In genomic region chr3:51705276-51706020, GRCh38 we compare ENCODE assay signal across 28 cellular contexts. TPM values are rescaled to one million over a fixed set of nuclear protein-coding genes. Genes with fewer than 3 reads are reported as not detected.
DNase-seq lines count a peak whose midpoint lies in the region; ATAC-seq, FAIRE-seq and TF ChIP-seq lines count a peak whose summit lies in the region.
"Had no signal": no experiment of that assay in that cellular context is flagged by ENCODE, and none has a peak within 500 bp of the region (broad histone marks: within the 10 kb centered on the region; RNA-seq: fewer than 3 reads in every experiment).

No MANE protein-coding gene starts in this region.

- H3K36me3 ChIP-seq in HepG2 (replicated peaks in 1 of 2; ENCODE audit: control insufficient read depth in 1 of 2, insufficient read depth in 2 of 2, low read length in 2 of 2) (peaks cover 6 to 7% of the 10 kb centered on the region in 2 experiments; a peak in 3 of 5 replicates), upper lobe of right lung (peaks cover 21% of the 10 kb centered on the region)

- no peak overlapping the region for H2AFZ ChIP-seq in HepG2 (ENCODE audit: low read length)

- peak; percentile 27 for DNase-seq in Right ventricle myocardium superior
- no peak for DNase-seq in left ventricle myocardium superior
- no peak for DNase-seq in HepG2 (ENCODE audit: low spot score)
- DNase-seq in upper lobe of right lung = peak; percentile 46
- no peak for DNase-seq in cerebellar cortex (ENCODE audit: low spot score)
- DNase-seq in activated CD4-positive, alpha-beta memory T cell treated with anti-CD3 and anti-CD28 coated beads, Interleukin-2, amount 10 ng/mL, durations not matched to agents 7 days and 5 days = no peak
- DNase-seq: activated CD4-positive, alpha-beta T cell treated with anti-CD3 and anti-CD28 coated beads, Interleukin-2, amount 50 U/mL, for 4 hours; activated naive CD4-positive, alpha-beta T cell treated with anti-CD3 and anti-CD28 coated beads, Interleukin-2, amount 10 ng/mL, durations not matched to agents 7 days and 5 days; central memory CD4-positive, alpha-beta T cell; GOT3; NCI-H524 treated with DMSO at 0.1 percent for 48 hours; SHP77 treated with DMSO at 0.1 percent for 48 hours; stimulated activated CD4-positive, alpha-beta T cell treated with anti-CD3 and anti-CD28 coated beads, Interleukin-1b, Interleukin-23, amount 100 ng/mL, for 48 hours; stimulated activated CD8-positive, alpha-beta memory T cell treated with anti-CD3 and anti-CD28 coated beads, Interleukin-4, amount 100 ng/mL, for 48 hours; stomach; T1000; transverse colon had no signal

- FAIRE-seq in HepG2 (lab: Jason Lieb, UNC) = no peak
- FAIRE-seq: G401.6 had no signal

- no peaks in the 10 kb centered on the region for H3K9me3 Mint-ChIP-seq in activated CD4-positive, alpha-beta memory T cell treated with anti-CD3 and anti-CD28 coated beads, Interleukin-2, amount 10 ng/mL, durations not matched to agents 7 days and 5 days
- H3K9me3 Mint-ChIP-seq: activated naive CD4-positive, alpha-beta T cell treated with anti-CD3 and anti-CD28 coated beads, Interleukin-2, amount 10 ng/mL, durations not matched to agents 7 days and 5 days; WTC11 had no signal

- H3K27me3 Mint-ChIP-seq in activated CD4-positive, alpha-beta memory T cell treated with anti-CD3 and anti-CD28 coated beads, Interleukin-2, amount 10 ng/mL, durations not matched to agents 7 days and 5 days = no peaks in the 10 kb centered on the region

- H3K9ac ChIP-seq in HepG2 (ENCODE audit: insufficient read depth, low read depth, low read length) = no peak overlapping the region
- H3K9ac ChIP-seq: BLaER1 had no signal

- TF ChIP-seq POLR2A in HepG2 (IDR thresholded peaks at IDR 0.05; ENCODE audit: insufficient read depth in 1 of 2, low read depth in 2 of 2, low read length in 2 of 2) = no peak

- in situ Hi-C loops in HepG2 (cut with HindIII; ENCODE audit: extremely low pct_ligation_motif_present, low pct_unique_long_range_greater_than_20kb) = no loop called here

- POLR2A ChIA-PET in HepG2 (lab: Yijun Ruan, JAX) = interaction anchor here (0.5 kb wide), 1 partner anchor 1340 kb away, joined by 3 read pairs; no protein-coding TSS in a partner anchor
- POLR2A ChIA-PET in activated CD4-positive, alpha-beta memory T cell treated with anti-CD3 and anti-CD28 coated beads, Interleukin-2, amount 10 ng/mL, durations not matched to agents 7 days and 5 days (lab: Charles Lee) = interaction anchor here (2.0 kb wide), 1 partner anchor 36 kb away, joined by 6 read pairs; no protein-coding TSS in a partner anchor

- no peak for ATAC-seq in Right ventricle myocardium superior (ENCODE audit: poor library complexity)
- no peak for ATAC-seq in left ventricle myocardium superior
- ATAC-seq in HepG2 = no peak
- no peak for ATAC-seq in upper lobe of right lung
- no peak for ATAC-seq in SK-N-SH treated with all-trans-retinoic acid at 6 μM for 48 hours
- ATAC-seq: mucosa of descending colon, psoas muscle, WTC11 had no signal

- CTCF ChIA-PET in HepG2 (lab: Yijun Ruan, JAX; ENCODE audit: low intra/inter-chr PET ratio, low total read pairs) = no interaction called here
- CTCF ChIA-PET in activated CD4-positive, alpha-beta memory T cell treated with anti-CD3 and anti-CD28 coated beads, Interleukin-2, amount 10 ng/mL, durations not matched to agents 7 days and 5 days (lab: Charles Lee) = interaction anchor here (0.6 to 2.3 kb wide), 4 partner anchors 11 to 24 kb away, joined by 3 to 6 read pairs (median 4); no protein-coding TSS in a partner anchor

- no TSS peak for BruUV-seq in HepG2 (replicated peaks; lab: Mats Ljungman, UMichigan)

- no peak overlapping the region for H3K27ac Mint-ChIP-seq in activated CD4-positive, alpha-beta memory T cell treated with anti-CD3 and anti-CD28 coated beads, Interleukin-2, amount 10 ng/mL, durations not matched to agents 7 days and 5 days
- H3K27ac Mint-ChIP-seq: activated naive CD4-positive, alpha-beta T cell treated with anti-CD3 and anti-CD28 coated beads, Interleukin-2, amount 10 ng/mL, durations not matched to agents 7 days and 5 days; WTC11 had no signal

- intact Hi-C loops in Right ventricle myocardium superior (cut with DNase I) = no loop called here
- intact Hi-C loops in left ventricle myocardium superior (cut with micrococcal nuclease) = no loop called here
- intact Hi-C loops in HepG2 (cut with micrococcal nuclease; ENCODE audit: unreplicated experiment) = no loop called here
- intact Hi-C loops in upper lobe of right lung (cut with DNase I) = no loop called here

- peaks cover 11% of the 10 kb centered on the region; the same call in 1 of the 2 replicates for H4K20me1 ChIP-seq in HepG2 (ENCODE audit: insufficient read depth, low read length)

- H3K36me3 Mint-ChIP-seq in activated CD4-positive, alpha-beta memory T cell treated with anti-CD3 and anti-CD28 coated beads, Interleukin-2, amount 10 ng/mL, durations not matched to agents 7 days and 5 days (ENCODE audit: low read depth) = peaks cover 23% of the 10 kb centered on the region
- H3K36me3 Mint-ChIP-seq: WTC11 had no signal

- no peak overlapping the region for H3K4me2 ChIP-seq in HepG2 (ENCODE audit: low read depth, low read length)
- H3K4me2 ChIP-seq: BLaER1 had no signal

- TF ChIP-seq RAD21 in HepG2 (CRISPR knock-in tag; IDR thresholded peaks at IDR 0.05) = no peak

- H3K27me3 ChIP-seq in HepG2 (ENCODE audit: control insufficient read depth in 1 of 2, insufficient read depth in 2 of 2, low read length in 2 of 2) (peaks cover 0 to 13% of the 10 kb centered on the region in 2 experiments; a peak in 3 of 5 replicates), upper lobe of right lung (no peaks in the 10 kb centered on the region)
- H3K27me3 ChIP-seq: ascending aorta had no signal

- no peak overlapping the region for H3K4me3 Mint-ChIP-seq in activated CD4-positive, alpha-beta memory T cell treated with anti-CD3 and anti-CD28 coated beads, Interleukin-2, amount 10 ng/mL, durations not matched to agents 7 days and 5 days
- H3K4me3 Mint-ChIP-seq: activated naive CD4-positive, alpha-beta T cell treated with anti-CD3 and anti-CD28 coated beads, Interleukin-2, amount 10 ng/mL, durations not matched to agents 7 days and 5 days; WTC11 had no signal

- TF ChIP-seq EP300 in HepG2 (IDR thresholded peaks at IDR 0.05; ENCODE audit: low read depth in 2 of 2, low read length in 2 of 2) (no peak), HepG2 (CRISPR knock-in tag; IDR thresholded peaks at IDR 0.05; ENCODE audit: borderline replicate concordance) (no peak)

- H3K4me1 ChIP-seq in HepG2 (ENCODE audit: insufficient read depth, low read length) = peaks cover 7% of the 10 kb centered on the region; the same call in 1 of the 2 replicates
- no peaks in the 10 kb centered on the region for H3K4me1 ChIP-seq in upper lobe of right lung
- H3K4me1 ChIP-seq: ascending aorta, psoas muscle had no signal

- H3K79me2 ChIP-seq in HepG2 (ENCODE audit: insufficient read depth, low read length) = no peaks in the 10 kb centered on the region

- peaks cover 2% of the 10 kb centered on the region for H3K4me1 Mint-ChIP-seq in activated CD4-positive, alpha-beta memory T cell treated with anti-CD3 and anti-CD28 coated beads, Interleukin-2, amount 10 ng/mL, durations not matched to agents 7 days and 5 days
- H3K4me1 Mint-ChIP-seq: activated naive CD4-positive, alpha-beta T cell treated with anti-CD3 and anti-CD28 coated beads, Interleukin-2, amount 10 ng/mL, durations not matched to agents 7 days and 5 days had no signal

- 88% methylated on average over 3 of the region's 8 CpGs for WGBS in HepG2 (ENCODE audit: low lambda C conversion rate)

- H3K9me3 ChIP-seq in HepG2 (ENCODE audit: low read length) = no peaks in the 10 kb centered on the region
- H3K9me3 ChIP-seq in upper lobe of right lung = no peaks in the 10 kb centered on the region
- H3K9me3 ChIP-seq: ascending aorta, BLaER1, mucosa of descending colon, psoas muscle, stomach, transverse colon had no signal

- H3K27ac ChIP-seq in angular gyrus (ENCODE audit: low read depth, low read length) (peak overlapping the region; percentile 18), HepG2 (ENCODE audit: extremely low read length, insufficient read depth, low read length) (no peak overlapping the region), upper lobe of right lung (no peak overlapping the region)
- H3K27ac ChIP-seq: ascending aorta, BLaER1, psoas muscle, skin epidermis, stomach, transverse colon had no signal

- H3K4me3 ChIP-seq in HepG2 (replicated peaks in 1 of 3; ENCODE audit: insufficient read depth in 1 of 3, low read depth in 2 of 3, low read length in 3 of 3) (no peak overlapping the region), upper lobe of right lung (no peak overlapping the region)
- H3K4me3 ChIP-seq: ascending aorta, BLaER1, mucosa of descending colon, psoas muscle, skin epidermis, stomach, transverse colon had no signal

- no peak for TF ChIP-seq CTCF in HepG2 (CRISPR knock-in tag; IDR thresholded peaks at IDR 0.05)
- TF ChIP-seq CTCF in upper lobe of right lung (IDR thresholded peaks at IDR 0.05) = no peak

RNA-seq across cellular contexts. Expression of gene GRM2, which starts 1.4 kb away (rescaled TPM):
- total RNA-seq in Right ventricle myocardium superior (0.08 TPM), left ventricle myocardium superior (0.07 TPM), HepG2 (2016; rRNA removed; fragmentation: Illumina TruSeq; extraction: Trizol) (0.07 TPM in 1 of 2 replicates, not detected in the other), upper lobe of right lung (0.49 TPM)
- not detected in 2 replicates for total RNA-seq in HepG2 (2016; cell fraction: cytosol; rRNA removed; fragmentation: Illumina TruSeq; extraction: Trizol; ENCODE audit: low read depth)
- 0.06 TPM in 1 of 2 replicates, not detected in the other for total RNA-seq in HepG2 (2016; cell fraction: insoluble cytoplasmic fraction; rRNA removed; fragmentation: Illumina TruSeq; extraction: Trizol)
- total RNA-seq in HepG2 (2016; cell fraction: membrane; rRNA removed; fragmentation: Illumina TruSeq; extraction: Trizol) = 0.03 TPM in 1 of 2 replicates, not detected in the other
- total RNA-seq in HepG2 (2016; cell fraction: nucleus; rRNA removed; fragmentation: Illumina TruSeq; extraction: Trizol) = 0.06 TPM in 1 of 2 replicates, not detected in the other
- 0.04 and 0.05 TPM in 2 replicates for polyA plus RNA-seq in HepG2 (2011; rRNA removed)
- 0.04 TPM in 1 of 2 replicates, not detected in the other for polyA plus RNA-seq in HepG2 (2011; cell fraction: cytosol; rRNA removed)
- polyA plus RNA-seq in HepG2 (2011; cell fraction: nucleus; rRNA removed) = 0.14 and 0.24 TPM in 2 replicates
- polyA plus RNA-seq in HepG2 (2012) = 0.09 and 0.16 TPM in 2 replicates
- not detected in 2 replicates for polyA plus RNA-seq in HepG2 (2016; cell fraction: cytosol; fragmentation: Illumina TruSeq; extraction: Trizol; ENCODE audit: low read depth)
- not detected in 2 replicates for polyA plus RNA-seq in HepG2 (2016; cell fraction: insoluble cytoplasmic fraction; fragmentation: Illumina TruSeq; extraction: Trizol; ENCODE audit: low read depth)
- polyA plus RNA-seq in HepG2 (2016; cell fraction: membrane; fragmentation: Illumina TruSeq; extraction: Trizol; ENCODE audit: low read depth) = not detected in 2 replicates
- polyA plus RNA-seq in HepG2 (2016; cell fraction: nucleus; fragmentation: Illumina TruSeq; extraction: Trizol; ENCODE audit: insufficient read depth, low read depth) = 0.12 TPM in 1 of 2 replicates, not detected in the other
- polyA minus RNA-seq in HepG2 (2011; rRNA and poly(A)+ RNA removed; ENCODE audit: low replicate concordance) = 0.19 and 0.22 TPM in 2 replicates
- not detected in 2 replicates for polyA minus RNA-seq in HepG2 (2011; cell fraction: cytosol; rRNA and poly(A)+ RNA removed)
- 0.50 and 0.52 TPM in 2 replicates for polyA minus RNA-seq in HepG2 (2011; cell fraction: nucleus; rRNA and poly(A)+ RNA removed)
- total RNA-seq in activated CD4-positive, alpha-beta memory T cell treated with anti-CD3 and anti-CD28 coated beads, Interleukin-2, amount 10 ng/mL, durations not matched to agents 7 days and 5 days = 1 to 10 TPM; 1.7 to 2.4 TPM
- total RNA-seq: ascending aorta, kidney epithelial cell, LHCN-M2 had no signal

RNA-seq across cellular contexts. Expression of gene TEX264, which starts 34.4 kb away (rescaled TPM):
- total RNA-seq in Right ventricle myocardium superior (34.7 TPM), left ventricle myocardium superior (36.2 TPM), HepG2 (2016; rRNA removed; fragmentation: Illumina TruSeq; extraction: Trizol) (18.8 and 35.2 TPM in 2 replicates), upper lobe of right lung (51.0 TPM)
- total RNA-seq in HepG2 (2016; cell fraction: cytosol; rRNA removed; fragmentation: Illumina TruSeq; extraction: Trizol; ENCODE audit: low read depth) = 17.1 and 21.8 TPM in 2 replicates
- total RNA-seq in HepG2 (2016; cell fraction: insoluble cytoplasmic fraction; rRNA removed; fragmentation: Illumina TruSeq; extraction: Trizol) = 21.1 and 37.8 TPM in 2 replicates
- total RNA-seq in HepG2 (2016; cell fraction: membrane; rRNA removed; fragmentation: Illumina TruSeq; extraction: Trizol) = 21.4 and 24.5 TPM in 2 replicates
- 32.3 and 33.9 TPM in 2 replicates for total RNA-seq in HepG2 (2016; cell fraction: nucleus; rRNA removed; fragmentation: Illumina TruSeq; extraction: Trizol)
- 52.1 and 59.2 TPM in 2 replicates for polyA plus RNA-seq in HepG2 (2011; rRNA removed)
- 63.4 and 75.9 TPM in 2 replicates for polyA plus RNA-seq in HepG2 (2011; cell fraction: cytosol; rRNA removed)
- 42.5 and 44.4 TPM in 2 replicates for polyA plus RNA-seq in HepG2 (2011; cell fraction: nucleus; rRNA removed)
- 22.0 and 25.2 TPM in 2 replicates for polyA plus RNA-seq in HepG2 (2012)
- 20.4 and 25.7 TPM in 2 replicates for polyA plus RNA-seq in HepG2 (2016; cell fraction: cytosol; fragmentation: Illumina TruSeq; extraction: Trizol; ENCODE audit: low read depth)
- 23.5 and 26.8 TPM in 2 replicates for polyA plus RNA-seq in HepG2 (2016; cell fraction: insoluble cytoplasmic fraction; fragmentation: Illumina TruSeq; extraction: Trizol; ENCODE audit: low read depth)
- 21.8 and 22.3 TPM in 2 replicates for polyA plus RNA-seq in HepG2 (2016; cell fraction: membrane; fragmentation: Illumina TruSeq; extraction: Trizol; ENCODE audit: low read depth)
- 54.4 and 73.2 TPM in 2 replicates for polyA plus RNA-seq in HepG2 (2016; cell fraction: nucleus; fragmentation: Illumina TruSeq; extraction: Trizol; ENCODE audit: insufficient read depth, low read depth)
- polyA minus RNA-seq in HepG2 (2011; rRNA and poly(A)+ RNA removed; ENCODE audit: low replicate concordance) = 115 and 158 TPM in 2 replicates
- polyA minus RNA-seq in HepG2 (2011; cell fraction: cytosol; rRNA and poly(A)+ RNA removed) = 28.8 and 28.9 TPM in 2 replicates
- 9.1 and 11.6 TPM in 2 replicates for polyA minus RNA-seq in HepG2 (2011; cell fraction: nucleus; rRNA and poly(A)+ RNA removed)
- 100 to 1,000 TPM; 103 to 108 TPM for total RNA-seq in activated CD4-positive, alpha-beta memory T cell treated with anti-CD3 and anti-CD28 coated beads, Interleukin-2, amount 10 ng/mL, durations not matched to agents 7 days and 5 days

Comparison
In these comparisons a context has a peak if more than half of its experiments do, and no peak if none do; other contexts are left out.
1. DNase-seq: peak in Right ventricle myocardium superior (single experiment) and upper lobe of right lung (single experiment); none in left ventricle myocardium superior (single experiment), HepG2 (single experiment), cerebellar cortex (single experiment) and activated CD4-positive, alpha-beta memory T cell treated with anti-CD3 and anti-CD28 coated beads, Interleukin-2, amount 10 ng/mL, durations not matched to agents 7 days and 5 days (single experiment).